ENCODE assay signal across 27 cellular contexts in the genomic region with DNA sequence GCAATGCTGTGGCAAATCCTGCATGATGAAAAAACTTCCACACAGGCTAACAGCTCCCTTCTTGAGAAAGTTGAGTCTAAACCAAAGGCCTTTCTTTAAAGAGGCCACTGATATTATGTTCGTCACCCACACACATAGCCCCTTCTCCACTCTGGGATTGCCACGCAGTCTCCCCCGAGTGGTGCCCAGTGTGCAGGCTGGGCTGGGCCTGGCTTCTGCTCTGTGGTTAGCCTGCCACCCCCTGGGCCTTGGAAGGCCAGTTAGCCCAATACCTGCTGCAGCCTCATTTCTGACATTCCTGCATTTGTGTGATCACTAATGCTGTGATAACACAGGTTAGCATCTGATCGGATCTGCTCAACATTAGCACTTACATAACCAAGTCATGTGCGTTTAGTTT. TPM values are rescaled to one million over a fixed set of nuclear protein-coding genes. Genes with fewer than 3 reads are reported as not detected.
"Had no signal": no experiment of that assay in that cellular context is flagged by ENCODE, and none has a peak within 500 bp of the region (broad histone marks: within the 10 kb centered on the region; RNA-seq: fewer than 3 reads in every experiment).

No MANE protein-coding gene starts in this region.

- H3K36me3 ChIP-seq: adrenal gland, ascending aorta, heart right ventricle, left ventricle myocardium inferior, uterus had no signal

- H3K9me3 ChIP-seq: adrenal gland, ascending aorta, heart right ventricle, left ventricle myocardium inferior, mucosa of descending colon, uterus had no signal

- H3K27ac ChIP-seq: adrenal gland, ascending aorta, heart right ventricle, left ventricle myocardium inferior, skin epidermis, uterus had no signal

- ATAC-seq: activated CD8-positive, alpha-beta memory T cell treated with anti-CD3 and anti-CD28 coated beads, Interleukin-2, amount 10 ng/mL, durations not matched to agents 7 days and 5 days; activated CD8-positive, alpha-beta T cell treated with anti-CD3 and anti-CD28 coated beads, Interleukin-2, amount 10 ng/mL, durations not matched to agents 7 days and 5 days; activated T-cell treated with anti-CD3 and anti-CD28 coated beads, Interleukin-2, amount 50 U/mL, for 72 hours; esophagus mucosa; heart right ventricle; mucosa of descending colon; sciatic nerve; stimulated activated memory B cell treated with anti-CD40 and anti-IgM and Interleukin-4, amounts not matched to agents 10 μg/mL and 1 μg/mL and 100 μg/mL, for 72 hours; stimulated activated naive CD8-positive, alpha-beta T cell treated with anti-CD3 and anti-CD28 coated beads, Interleukin-15, amount 100 ng/mL, for 72 hours had no signal

- H3K4me1 ChIP-seq: adrenal gland, ascending aorta, left ventricle myocardium inferior, uterus had no signal

- H3K4me3 ChIP-seq: adrenal gland, ascending aorta, heart right ventricle, left ventricle myocardium inferior, lung, mucosa of descending colon, skin epidermis, uterus had no signal

- DNase-seq: activated CD8-positive, alpha-beta memory T cell treated with anti-CD3 and anti-CD28 coated beads, Interleukin-2, amount 10 ng/mL, durations not matched to agents 7 days and 5 days; activated CD8-positive, alpha-beta T cell treated with anti-CD3 and anti-CD28 coated beads, Interleukin-2, amount 10 ng/mL, durations not matched to agents 7 days and 5 days; activated naive CD4-positive, alpha-beta T cell treated with Interleukin-2 at 50 U/mL for 16 hours; activated naive CD8-positive, alpha-beta T cell treated with anti-CD3 and anti-CD28 coated beads for 36 hours; activated T-cell treated with anti-CD3 and anti-CD28 coated beads, Interleukin-2, amount 50 U/mL, for 72 hours; adrenal gland; central memory CD4-positive, alpha-beta T cell; endodermal cell; foreskin fibroblast; heart right ventricle; left ventricle myocardium inferior; mucosa of descending colon; stimulated activated CD4-positive, alpha-beta T cell treated with anti-CD3 and anti-CD28 coated beads, Interleukin-1b, Interleukin-23, amount 100 ng/mL, for 48 hours; stimulated activated CD4-positive, alpha-beta T cell treated with anti-CD3 and anti-CD28 coated beads, Interleukin-4, amount 100 ng/mL, for 4 hours; stimulated activated CD8-positive, alpha-beta memory T cell treated with anti-CD3 and anti-CD28 coated beads, Interleukin-4, amount 100 ng/mL, for 48 hours; stimulated activated naive CD8-positive, alpha-beta T cell treated with anti-CD3 and anti-CD28 coated beads, Interleukin-15, amount 100 ng/mL, for 72 hours; substantia nigra; T-helper 9 cell; uterus had no signal

- H3K27me3 ChIP-seq: adrenal gland, ascending aorta, uterus had no signal

RNA-seq across cellular contexts. Expression of a gene that starts 44.8 kb away (rescaled TPM):
- total RNA-seq: activated CD8-positive, alpha-beta T cell treated with anti-CD3 and anti-CD28 coated beads, Interleukin-2, amount 10 ng/mL, durations not matched to agents 7 days and 5 days; ascending aorta; myocyte had no signal

RNA-seq across cellular contexts. Expression of a gene that starts 47.2 kb away (rescaled TPM):
- total RNA-seq: activated CD8-positive, alpha-beta T cell treated with anti-CD3 and anti-CD28 coated beads, Interleukin-2, amount 10 ng/mL, durations not matched to agents 7 days and 5 days; ascending aorta; glomerular endothelial cell had no signal
